ENCODE assay signal across 11 cellular contexts in genomic region chr11:75565916-75566762, GRCh38. TPM values are rescaled to one million over a fixed set of nuclear protein-coding genes. Genes with fewer than 3 reads are reported as not detected.
DNase-seq lines count a peak whose midpoint lies in the region; ATAC-seq, FAIRE-seq and TF ChIP-seq lines count a peak whose summit lies in the region.
"Had no signal": no experiment of that assay in that cellular context is flagged by ENCODE, and none has a peak within 500 bp of the region (broad histone marks: within the 10 kb centered on the region; RNA-seq: fewer than 3 reads in every experiment).

No MANE protein-coding gene starts in this region.

- H3K4me3 ChIP-seq in SK-N-SH (ENCODE audit: low read depth in 2 of 2, low read length in 1 of 2), result no peak overlapping the region
- peak overlapping the region; percentile 95 for H3K4me3 ChIP-seq in astrocyte (ENCODE audit: insufficient read depth, low read depth, low read length)
- H3K4me3 ChIP-seq in iPS-20b (ENCODE audit: low read length), result peak overlapping the region; percentile 7; the same call in 1 of the 2 replicates
- peak overlapping the region in 1 of 2 donors; percentile 96 for H3K4me3 ChIP-seq in stomach smooth muscle (ENCODE audit: low read length in 2 of 2)
- peak overlapping the region in 2 of 59 donors; percentile 8 to 79 for H3K4me3 ChIP-seq in dorsolateral prefrontal cortex

- no peaks in the 10 kb centered on the region for H3K27me3 ChIP-seq in SK-N-SH (ENCODE audit: insufficient read depth)
- no peaks in the 10 kb centered on the region for H3K27me3 ChIP-seq in astrocyte (ENCODE audit: insufficient read depth, low read length)
- no peaks in the 10 kb centered on the region for H3K27me3 ChIP-seq in iPS-20b (ENCODE audit: insufficient read depth, low read length)
- no peaks in the 10 kb centered on the region for H3K27me3 ChIP-seq in stomach smooth muscle (ENCODE audit: control insufficient read depth in 1 of 2, insufficient read depth in 2 of 2, low read length in 2 of 2)
- no peaks in the 10 kb centered on the region for H3K27me3 ChIP-seq in dorsolateral prefrontal cortex

- POLR2A ChIA-PET in SK-N-SH (lab: Yijun Ruan, JAX), result interaction anchor here (0.8 to 3.8 kb wide), 2 partner anchors 8 to 33 kb away, joined by 3 to 16 read pairs; no protein-coding TSS in a partner anchor

- TF ChIP-seq RAD21 in SK-N-SH (IDR thresholded peaks at IDR 0.05; ENCODE audit: low read length), result no peak

- H3K36me3 ChIP-seq in SK-N-SH (replicated peaks in 1 of 2; ENCODE audit: control insufficient read depth in 1 of 2, insufficient read depth in 2 of 2, low read length in 1 of 2) (peaks cover 41 to 58% of the 10 kb centered on the region in 2 experiments), astrocyte (ENCODE audit: insufficient read depth, low read length) (peaks cover 41% of the 10 kb centered on the region), iPS-20b (ENCODE audit: insufficient read depth, low read depth, low read length) (peaks cover 70% of the 10 kb centered on the region), stomach smooth muscle (ENCODE audit: control insufficient read depth in 2 of 2, insufficient read depth in 2 of 2, low read length in 2 of 2) (peaks cover 42 to 43% of the 10 kb centered on the region in 2 donors)

- H3K9ac ChIP-seq in SK-N-SH (no peak overlapping the region; the same call in 1 of the 2 replicates), astrocyte (ENCODE audit: low read length) (peak overlapping the region; percentile 100), iPS-20b (ENCODE audit: low read depth, low read length) (peak overlapping the region; percentile 10; the same call in 1 of the 2 replicates), stomach smooth muscle (ENCODE audit: low read length in 2 of 2) (peak overlapping the region in 1 of 2 donors; percentile 55)

- H4K20me1 ChIP-seq in SK-N-SH (ENCODE audit: insufficient read depth), result peaks cover 59% of the 10 kb centered on the region
- H4K20me1 ChIP-seq in astrocyte (ENCODE audit: insufficient read depth, low read length), result peaks cover 82% of the 10 kb centered on the region

- H3K27ac ChIP-seq in SK-N-SH (ENCODE audit: low read depth in 2 of 2, low read length in 1 of 2) (peak overlapping the region in 1 of 2 experiments; percentile 92; a peak in 2 of 4 replicates), astrocyte (ENCODE audit: low read depth, low read length) (peak overlapping the region; percentile 99), iPS-20b (ENCODE audit: low read length) (peak overlapping the region; percentile 7), stomach smooth muscle (ENCODE audit: low read length) (peak overlapping the region; percentile 99), dorsolateral prefrontal cortex (peak overlapping the region in 11 of 59 donors; percentile 6 to 99 (median 43))
- H3K27ac ChIP-seq: 22Rv1 had no signal

- no peaks in the 10 kb centered on the region for H3K9me3 Mint-ChIP-seq in astrocyte (ENCODE audit: unreplicated experiment)
- H3K9me3 Mint-ChIP-seq: activated CD4-positive, alpha-beta memory T cell treated with anti-CD3 and anti-CD28 coated beads for 36 hours had no signal

- no peak for FAIRE-seq in astrocyte (lab: Jason Lieb, UNC)

- TF ChIP-seq CTCF in SK-N-SH (IDR thresholded peaks at IDR 0.05) (no peak), astrocyte (IDR thresholded peaks at IDR 0.05; ENCODE audit: insufficient read depth, low read depth, low read length) (no peak), dorsolateral prefrontal cortex (IDR thresholded peaks at IDR 0.05 in 54 of 56, conservative IDR thresholded peaks at IDR 0.05 in 2 of 56; ENCODE audit: low read depth in 1 of 56, partially characterized antibody in 56 of 56) (no peak)

- TF ChIP-seq EP300 in SK-N-SH (IDR thresholded peaks at IDR 0.05; ENCODE audit: borderline replicate concordance in 1 of 2, low read depth in 1 of 2, low read length in 1 of 2), result no peak

- DNase-seq in SK-N-SH (no peak), astrocyte (ENCODE audit: low read depth) (no peak), AG20443 (ENCODE audit: low spot score) (no peak), dorsolateral prefrontal cortex (no peak)
- DNase-seq: activated CD4-positive, alpha-beta memory T cell treated with anti-CD3 and anti-CD28 coated beads for 36 hours; NCI-H1105 treated with DMSO at 0.1 percent for 48 hours had no signal

- no peak for ATAC-seq in SK-N-SH treated with all-trans-retinoic acid at 6 μM for 48 hours
- ATAC-seq in HG02870 (IDR thresholded peaks at IDR 0.05; ENCODE audit: unreplicated experiment), result no peak

- H3K4me3 Mint-ChIP-seq in astrocyte (ENCODE audit: unreplicated experiment), result peak overlapping the region; percentile 99
- H3K4me3 Mint-ChIP-seq: activated CD4-positive, alpha-beta memory T cell treated with anti-CD3 and anti-CD28 coated beads for 36 hours had no signal

- H3K9me3 ChIP-seq in SK-N-SH (no peaks in the 10 kb centered on the region), astrocyte (ENCODE audit: insufficient read depth, low read depth, low read length) (no peaks in the 10 kb centered on the region), iPS-20b (ENCODE audit: insufficient read depth, low read depth, low read length) (no peaks in the 10 kb centered on the region), stomach smooth muscle (ENCODE audit: control insufficient read depth in 2 of 2, low read length in 2 of 2) (no peaks in the 10 kb centered on the region)

- H3K9me2 ChIP-seq in SK-N-SH, result no peaks in the 10 kb centered on the region

- H3K79me2 ChIP-seq in SK-N-SH (ENCODE audit: insufficient read depth) (peaks cover 66% of the 10 kb centered on the region), astrocyte (ENCODE audit: insufficient read depth, low read length) (peaks cover 93% of the 10 kb centered on the region)

- peak overlapping the region; percentile 99 for H3K27ac Mint-ChIP-seq in astrocyte (ENCODE audit: unreplicated experiment)
- H3K27ac Mint-ChIP-seq: activated CD4-positive, alpha-beta memory T cell treated with anti-CD3 and anti-CD28 coated beads for 36 hours had no signal

- peak overlapping the region; percentile 87 for H3K4me2 ChIP-seq in SK-N-SH
- H3K4me2 ChIP-seq in astrocyte (ENCODE audit: low read length), result peak overlapping the region; percentile 100

- CTCF ChIA-PET in SK-N-SH (lab: Yijun Ruan, JAX), result interaction anchor here (1.2 to 6.3 kb wide), 2 partner anchors 8 to 12 kb away, joined by 3 to 45 read pairs; no protein-coding TSS in a partner anchor

- H2AFZ ChIP-seq in SK-N-SH (ENCODE audit: low read depth) (no peak overlapping the region), astrocyte (ENCODE audit: low read depth, low read length) (no peak overlapping the region)

- peaks cover 30% of the 10 kb centered on the region for H3K4me1 Mint-ChIP-seq in astrocyte (ENCODE audit: low read depth, unreplicated experiment)

- peaks cover 25 to 36% of the 10 kb centered on the region in 2 experiments for H3K4me1 ChIP-seq in SK-N-SH (ENCODE audit: control insufficient read depth in 1 of 2, insufficient read depth in 2 of 2, low read depth in 1 of 2, low read length in 1 of 2)
- H3K4me1 ChIP-seq in astrocyte (ENCODE audit: insufficient read depth, low read length), result peaks cover 36% of the 10 kb centered on the region
- peaks cover 24% of the 10 kb centered on the region for H3K4me1 ChIP-seq in iPS-20b (ENCODE audit: insufficient read depth, low read length)
- peaks cover 69% of the 10 kb centered on the region for H3K4me1 ChIP-seq in stomach smooth muscle (ENCODE audit: control insufficient read depth, insufficient read depth, low read length)

- intact Hi-C loops in dorsolateral prefrontal cortex (cut with DNase I), result no loop called here

- H3K36me3 Mint-ChIP-seq in astrocyte (ENCODE audit: low read depth, unreplicated experiment), result peaks cover 25% of the 10 kb centered on the region

- H3F3A ChIP-seq in SK-N-SH (replicated peaks; ENCODE audit: insufficient read depth), result peaks cover 30% of the 10 kb centered on the region

- 89% methylated on average over 12 of the region's 43 CpGs for WGBS in SK-N-SH (ENCODE audit: low lambda C conversion rate)

- no peaks in the 10 kb centered on the region for H3K27me3 Mint-ChIP-seq in astrocyte (ENCODE audit: low read depth, unreplicated experiment)
- H3K27me3 Mint-ChIP-seq: activated CD4-positive, alpha-beta memory T cell treated with anti-CD3 and anti-CD28 coated beads for 36 hours had no signal

TF ChIP-seq in SK-N-SH, 30 proteins besides CTCF, POLR2A, EP300 and RAD21 (continues in another document):
- TF ChIP-seq TEAD4 (IDR thresholded peaks at IDR 0.05; ENCODE audit: borderline replicate concordance, insufficient read depth) (no peak), RFX5 (IDR thresholded peaks at IDR 0.05; ENCODE audit: low read length) (no peak), FOXM1 (IDR thresholded peaks at IDR 0.05; ENCODE audit: low read depth) (no peak), JUND (IDR thresholded peaks at IDR 0.05) (no peak), MEF2A (IDR thresholded peaks at IDR 0.05; ENCODE audit: borderline replicate concordance, low read depth) (no peak)

TF ChIP-seq in SK-N-SH treated with all-trans-retinoic acid at 6 μM for 48 hours, 23 proteins besides CTCF, POLR2A, EP300 and RAD21 (continues in another document):
- TF ChIP-seq ISL1 (CRISPR knock-in tag; IDR thresholded peaks at IDR 0.05) (no peak), ZFP30 (CRISPR knock-in tag; IDR thresholded peaks at IDR 0.05) (no peak), ZFP3 (CRISPR knock-in tag; IDR thresholded peaks at IDR 0.05) (no peak), ZNF8 (CRISPR knock-in tag; IDR thresholded peaks at IDR 0.05) (no peak), CSDC2 (CRISPR knock-in tag; IDR thresholded peaks at IDR 0.05) (no peak), ZNF565 (CRISPR knock-in tag; conservative IDR thresholded peaks at IDR 0.05; ENCODE audit: low read depth) (no peak), ARNTL (CRISPR knock-in tag; IDR thresholded peaks at IDR 0.05; ENCODE audit: borderline replicate concordance, low read depth) (no peak)

RNA-seq across cellular contexts. Expression of gene SERPINH1, which starts 4.1 kb away (rescaled TPM):
- 221 and 293 TPM in 2 replicates for polyA plus RNA-seq in SK-N-SH (2012; rRNA removed)
- 145 and 210 TPM in 2 replicates for polyA plus RNA-seq in SK-N-SH (2012; cell fraction: cytosol; rRNA removed)
- polyA plus RNA-seq in SK-N-SH (2012; cell fraction: nucleus; rRNA removed), result 282 and 307 TPM in 2 replicates
- 768 and 923 TPM in 2 replicates for total RNA-seq in astrocyte
- 100 to 1,000 TPM in 5 of 120 experiments, 10 to 100 TPM in 86, 1 to 10 TPM in 29; 5.4 to 227 (median 14.8) TPM for total RNA-seq in dorsolateral prefrontal cortex

RNA-seq across cellular contexts. Expression of gene GDPD5, which starts 40.4 kb away (rescaled TPM):
- 1.6 and 2.2 TPM in 2 replicates for polyA plus RNA-seq in SK-N-SH (2012; rRNA removed)
- 0.55 and 0.97 TPM in 2 replicates for polyA plus RNA-seq in SK-N-SH (2012; cell fraction: cytosol; rRNA removed)
- 5.5 and 7.6 TPM in 2 replicates for polyA plus RNA-seq in SK-N-SH (2012; cell fraction: nucleus; rRNA removed)
- total RNA-seq in astrocyte (6.7 and 9.4 TPM in 2 replicates), dorsolateral prefrontal cortex (10 to 100 TPM; 15.7 to 42.6 (median 27.3) TPM)

Comparison
In these comparisons a context has a peak if more than half of its experiments do, and no peak if none do; other contexts are left out.
1. H3K4me3 ChIP-seq: peak in astrocyte (single experiment) and iPS-20b (single experiment); none in SK-N-SH (0 of 2).